In the genomic region with DNA sequence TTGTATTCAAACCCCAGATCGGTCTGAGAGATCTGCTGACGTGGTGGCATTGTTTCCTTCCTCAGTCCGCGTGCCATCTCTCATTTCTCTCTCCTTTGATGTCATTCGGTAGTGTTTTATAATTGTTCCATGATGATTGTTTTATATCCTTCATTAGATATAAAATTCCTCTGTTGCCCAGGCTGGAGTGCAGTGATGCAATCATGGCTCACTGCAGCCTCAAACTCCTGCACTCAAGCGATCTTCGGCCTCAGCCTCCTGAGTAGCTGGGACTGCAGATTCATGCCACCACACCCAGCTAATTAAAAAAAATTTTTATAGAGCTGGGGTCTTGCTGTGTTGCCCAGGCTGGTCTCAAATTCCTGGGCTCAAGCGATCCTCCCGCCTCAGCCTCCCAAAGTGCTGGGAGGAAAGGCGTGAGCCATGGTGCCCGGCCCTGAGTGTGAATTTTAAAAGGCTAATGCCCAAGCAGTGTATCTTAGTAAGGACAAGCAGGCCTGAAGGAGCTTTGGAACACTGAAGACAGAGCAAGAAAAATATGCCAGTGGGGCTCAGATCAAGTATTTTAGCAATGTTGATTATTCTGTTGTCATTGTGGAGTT, we compare ENCODE assay signal across 1 cellular context.
A peak's percentile ranks its signal among the peaks of the same experiment; 100 is the strongest.
TF ChIP-seq lines count a peak whose summit lies in the region.

No MANE protein-coding gene starts in this region.

TF ChIP-seq in HepG2, 621 proteins besides CTCF, POLR2A, EP300 and RAD21:
- TF ChIP-seq GRHL1 (CRISPR knock-in tag; conservative IDR thresholded peaks at IDR 0.05) (no peak), ZSCAN29 (CRISPR knock-in tag; conservative IDR thresholded peaks at IDR 0.05) (no peak), ARNT (IDR thresholded peaks at IDR 0.05) (no peak), NONO (IDR thresholded peaks at IDR 0.05) (no peak), NONO (CRISPR knock-in tag; conservative IDR thresholded peaks at IDR 0.05) (no peak), KMT2A (CRISPR knock-in tag; IDR thresholded peaks at IDR 0.05) (no peak), ZFP1 (CRISPR knock-in tag; IDR thresholded peaks at IDR 0.05) (no peak), ZNF121 (CRISPR knock-in tag; IDR thresholded peaks at IDR 0.05) (peak; percentile 72), CEBPG (CRISPR knock-in tag; IDR thresholded peaks at IDR 0.05) (peak; percentile 36; the same call in 1 of the 2 replicates), ZNF510 (CRISPR knock-in tag; IDR thresholded peaks at IDR 0.05; ENCODE audit: low read depth) (no peak), CEBPB (IDR thresholded peaks at IDR 0.05; ENCODE audit: borderline replicate concordance, low read depth, low read length) (0 out of 2 replicates have a peak, but pooled peaks have one; percentile 20), MTF2 (CRISPR knock-in tag; IDR thresholded peaks at IDR 0.05; ENCODE audit: borderline replicate concordance) (no peak), HDAC2 (CRISPR knock-in tag; IDR thresholded peaks at IDR 0.05) (no peak), ZNF276 (CRISPR knock-in tag; IDR thresholded peaks at IDR 0.05; ENCODE audit: low read depth) (no peak), MATR3 (CRISPR knock-in tag; IDR thresholded peaks at IDR 0.05) (no peak), ZNF260 (CRISPR knock-in tag; IDR thresholded peaks at IDR 0.05; ENCODE audit: borderline replicate concordance, low read depth) (no peak), ZNF646 (CRISPR knock-in tag; IDR thresholded peaks at IDR 0.05) (no peak), RFXAP (CRISPR knock-in tag; IDR thresholded peaks at IDR 0.05; ENCODE audit: borderline replicate concordance) (no peak), ZNF414 (CRISPR knock-in tag; IDR thresholded peaks at IDR 0.05) (no peak), ZNF784 (CRISPR knock-in tag; IDR thresholded peaks at IDR 0.05; ENCODE audit: borderline replicate concordance) (no peak), MYNN (CRISPR knock-in tag; IDR thresholded peaks at IDR 0.05; ENCODE audit: low read depth) (no peak), HNRNPLL (IDR thresholded peaks at IDR 0.05; ENCODE audit: low read depth, low read length, poor library complexity, severe bottlenecking) (no peak)
- TF ChIP-seq, protein P1, sequence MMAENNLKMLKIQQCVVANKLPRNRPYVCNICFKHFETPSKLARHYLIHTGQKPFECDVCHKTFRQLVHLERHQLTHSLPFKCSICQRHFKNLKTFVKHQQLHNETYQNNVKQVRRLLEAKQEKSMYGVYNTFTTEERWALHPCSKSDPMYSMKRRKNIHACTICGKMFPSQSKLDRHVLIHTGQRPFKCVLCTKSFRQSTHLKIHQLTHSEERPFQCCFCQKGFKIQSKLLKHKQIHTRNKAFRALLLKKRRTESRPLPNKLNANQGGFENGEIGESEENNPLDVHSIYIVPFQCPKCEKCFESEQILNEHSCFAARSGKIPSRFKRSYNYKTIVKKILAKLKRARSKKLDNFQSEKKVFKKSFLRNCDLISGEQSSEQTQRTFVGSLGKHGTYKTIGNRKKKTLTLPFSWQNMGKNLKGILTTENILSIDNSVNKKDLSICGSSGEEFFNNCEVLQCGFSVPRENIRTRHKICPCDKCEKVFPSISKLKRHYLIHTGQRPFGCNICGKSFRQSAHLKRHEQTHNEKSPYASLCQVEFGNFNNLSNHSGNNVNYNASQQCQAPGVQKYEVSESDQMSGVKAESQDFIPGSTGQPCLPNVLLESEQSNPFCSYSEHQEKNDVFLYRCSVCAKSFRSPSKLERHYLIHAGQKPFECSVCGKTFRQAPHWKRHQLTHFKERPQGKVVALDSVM (CRISPR knock-in tag; IDR thresholded peaks at IDR 0.05), result peak; percentile 34; the same call in 1 of the 2 replicates
- TF ChIP-seq, protein P2, sequence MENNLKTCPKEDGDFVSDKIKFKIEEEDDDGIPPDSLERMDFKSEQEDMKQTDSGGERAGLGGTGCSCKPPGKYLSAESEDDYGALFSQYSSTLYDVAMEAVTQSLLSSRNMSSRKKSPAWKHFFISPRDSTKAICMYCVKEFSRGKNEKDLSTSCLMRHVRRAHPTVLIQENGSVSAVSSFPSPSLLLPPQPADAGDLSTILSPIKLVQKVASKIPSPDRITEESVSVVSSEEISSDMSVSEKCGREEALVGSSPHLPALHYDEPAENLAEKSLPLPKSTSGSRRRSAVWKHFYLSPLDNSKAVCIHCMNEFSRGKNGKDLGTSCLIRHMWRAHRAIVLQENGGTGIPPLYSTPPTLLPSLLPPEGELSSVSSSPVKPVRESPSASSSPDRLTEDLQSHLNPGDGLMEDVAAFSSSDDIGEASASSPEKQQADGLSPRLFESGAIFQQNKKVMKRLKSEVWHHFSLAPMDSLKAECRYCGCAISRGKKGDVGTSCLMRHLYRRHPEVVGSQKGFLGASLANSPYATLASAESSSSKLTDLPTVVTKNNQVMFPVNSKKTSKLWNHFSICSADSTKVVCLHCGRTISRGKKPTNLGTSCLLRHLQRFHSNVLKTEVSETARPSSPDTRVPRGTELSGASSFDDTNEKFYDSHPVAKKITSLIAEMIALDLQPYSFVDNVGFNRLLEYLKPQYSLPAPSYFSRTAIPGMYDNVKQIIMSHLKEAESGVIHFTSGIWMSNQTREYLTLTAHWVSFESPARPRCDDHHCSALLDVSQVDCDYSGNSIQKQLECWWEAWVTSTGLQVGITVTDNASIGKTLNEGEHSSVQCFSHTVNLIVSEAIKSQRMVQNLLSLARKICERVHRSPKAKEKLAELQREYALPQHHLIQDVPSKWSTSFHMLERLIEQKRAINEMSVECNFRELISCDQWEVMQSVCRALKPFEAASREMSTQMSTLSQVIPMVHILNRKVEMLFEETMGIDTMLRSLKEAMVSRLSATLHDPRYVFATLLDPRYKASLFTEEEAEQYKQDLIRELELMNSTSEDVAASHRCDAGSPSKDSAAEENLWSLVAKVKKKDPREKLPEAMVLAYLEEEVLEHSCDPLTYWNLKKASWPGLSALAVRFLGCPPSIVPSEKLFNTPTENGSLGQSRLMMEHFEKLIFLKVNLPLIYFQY (CRISPR knock-in tag; IDR thresholded peaks at IDR 0.05; ENCODE audit: borderline replicate concordance), result no peak
- TF ChIP-seq, protein P3, sequence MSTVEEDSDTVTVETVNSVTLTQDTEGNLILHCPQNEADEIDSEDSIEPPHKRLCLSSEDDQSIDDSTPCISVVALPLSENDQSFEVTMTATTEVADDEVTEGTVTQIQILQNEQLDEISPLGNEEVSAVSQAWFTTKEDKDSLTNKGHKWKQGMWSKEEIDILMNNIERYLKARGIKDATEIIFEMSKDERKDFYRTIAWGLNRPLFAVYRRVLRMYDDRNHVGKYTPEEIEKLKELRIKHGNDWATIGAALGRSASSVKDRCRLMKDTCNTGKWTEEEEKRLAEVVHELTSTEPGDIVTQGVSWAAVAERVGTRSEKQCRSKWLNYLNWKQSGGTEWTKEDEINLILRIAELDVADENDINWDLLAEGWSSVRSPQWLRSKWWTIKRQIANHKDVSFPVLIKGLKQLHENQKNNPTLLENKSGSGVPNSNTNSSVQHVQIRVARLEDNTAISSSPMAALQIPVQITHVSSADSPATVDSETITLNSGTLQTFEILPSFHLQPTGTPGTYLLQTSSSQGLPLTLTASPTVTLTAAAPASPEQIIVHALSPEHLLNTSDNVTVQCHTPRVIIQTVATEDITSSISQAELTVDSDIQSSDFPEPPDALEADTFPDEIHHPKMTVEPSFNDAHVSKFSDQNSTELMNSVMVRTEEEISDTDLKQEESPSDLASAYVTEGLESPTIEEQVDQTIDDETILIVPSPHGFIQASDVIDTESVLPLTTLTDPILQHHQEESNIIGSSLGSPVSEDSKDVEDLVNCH (CRISPR knock-in tag; IDR thresholded peaks at IDR 0.05), result no peak
